Comparison of ENCODE assay signal across 13 cellular contexts in the genomic region with DNA sequence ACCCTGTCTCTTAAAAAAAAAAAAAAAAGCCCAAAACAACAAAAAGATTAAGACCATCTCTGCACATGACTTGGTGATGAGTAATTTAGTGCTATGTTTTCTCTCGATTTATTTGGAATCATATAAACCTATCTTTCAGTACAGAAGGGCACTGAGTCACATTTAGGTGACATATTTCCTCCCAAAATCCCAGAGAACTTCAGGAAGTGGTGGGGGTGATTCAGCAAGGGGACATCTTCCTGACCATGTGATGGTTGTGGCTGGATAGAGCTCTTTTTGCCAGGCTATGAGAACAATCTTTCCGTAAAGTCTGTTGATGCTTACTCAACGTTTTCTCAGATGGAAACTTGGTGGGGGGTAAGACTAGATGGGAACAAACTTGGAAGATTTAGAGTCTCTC. TPM values are rescaled to one million over a fixed set of nuclear protein-coding genes. Genes with fewer than 3 reads are reported as not detected.
A peak's percentile ranks its signal among the peaks of the same experiment; 100 is the strongest.
DNase-seq lines count a peak whose midpoint lies in the region; ATAC-seq lines count a peak whose summit lies in the region.
"Had no signal": no experiment of that assay in that cellular context is flagged by ENCODE, and none has a peak within 500 bp of the region (broad histone marks: within the 10 kb centered on the region; RNA-seq: fewer than 3 reads in every experiment).

No MANE protein-coding gene starts in this region.

- H3K9me3 Mint-ChIP-seq in natural killer cell treated with Interleukin-12 subunit alpha and Interleukin-12 subunit beta and Interleukin-15 and Interleukin-18, amount 100 ng/mL, for 72 hours, result no peaks in the 10 kb centered on the region
- H3K9me3 Mint-ChIP-seq: activated B cell treated with CpG ODN at 0.5 μM for 24 hours; activated T-helper 1 cell treated with anti-CD3 and anti-CD28 coated beads, Interleukin-12 subunit alpha, Interleukin-12 subunit beta, Interleukin-2, Interleukin-4 antibody, amounts not matched to agents 30 ng/mL and 10 ng/mL and 1 ng/mL, durations not matched to agents 14 hours and 24 hours and 36 hours had no signal

- no peaks in the 10 kb centered on the region for H3K36me3 Mint-ChIP-seq in natural killer cell treated with Interleukin-12 subunit alpha and Interleukin-12 subunit beta and Interleukin-15 and Interleukin-18, amount 100 ng/mL, for 72 hours

- ATAC-seq in natural killer cell treated with Interleukin-12 subunit alpha and Interleukin-12 subunit beta and Interleukin-15 and Interleukin-18, amount 100 ng/mL, for 72 hours, result no peak
- no peak for ATAC-seq in HG02642 (IDR thresholded peaks at IDR 0.05; ENCODE audit: poor library complexity, unreplicated experiment)

- H3K4me3 Mint-ChIP-seq in natural killer cell treated with Interleukin-12 subunit alpha and Interleukin-12 subunit beta and Interleukin-15 and Interleukin-18, amount 100 ng/mL, for 72 hours, result no peak overlapping the region
- H3K4me3 Mint-ChIP-seq: activated B cell treated with CpG ODN at 0.5 μM for 24 hours; activated T-helper 1 cell treated with anti-CD3 and anti-CD28 coated beads, Interleukin-12 subunit alpha, Interleukin-12 subunit beta, Interleukin-2, Interleukin-4 antibody, amounts not matched to agents 30 ng/mL and 10 ng/mL and 1 ng/mL, durations not matched to agents 14 hours and 24 hours and 36 hours had no signal

- H3K4me1 Mint-ChIP-seq in natural killer cell treated with Interleukin-12 subunit alpha and Interleukin-12 subunit beta and Interleukin-15 and Interleukin-18, amount 100 ng/mL, for 72 hours (ENCODE audit: low read depth in 2 of 2), result no peaks in the 10 kb centered on the region

- no peak overlapping the region for H3K27ac Mint-ChIP-seq in natural killer cell treated with Interleukin-12 subunit alpha and Interleukin-12 subunit beta and Interleukin-15 and Interleukin-18, amount 100 ng/mL, for 72 hours
- H3K27ac Mint-ChIP-seq: activated B cell treated with CpG ODN at 0.5 μM for 24 hours; activated T-helper 1 cell treated with anti-CD3 and anti-CD28 coated beads, Interleukin-12 subunit alpha, Interleukin-12 subunit beta, Interleukin-2, Interleukin-4 antibody, amounts not matched to agents 30 ng/mL and 10 ng/mL and 1 ng/mL, durations not matched to agents 14 hours and 24 hours and 36 hours had no signal

- H3K27me3 Mint-ChIP-seq in natural killer cell treated with Interleukin-12 subunit alpha and Interleukin-12 subunit beta and Interleukin-15 and Interleukin-18, amount 100 ng/mL, for 72 hours, result peaks cover 7 to 24% of the 10 kb centered on the region in 2 donors

- DNase-seq in EH (ENCODE audit: low read depth), result peak; percentile 99
- peak; percentile 41 for DNase-seq in NCI-H460 (ENCODE audit: extremely low read depth, low read depth)
- peak; percentile 34 for DNase-seq in dedifferentiated amniotic fluid mesenchymal stem cell (ENCODE audit: extremely low spot score)
- DNase-seq in non-pigmented ciliary epithelial cell (ENCODE audit: low read depth), result peak; percentile 94
- no peak for DNase-seq in midbrain (lab: John Stamatoyannopoulos, UW)
- no peak for DNase-seq in Ammon's horn (ENCODE audit: low spot score)
- DNase-seq in natural killer cell treated with Interleukin-12 subunit alpha and Interleukin-12 subunit beta and Interleukin-15 and Interleukin-18, amount 100 ng/mL, for 72 hours (ENCODE audit: low spot score), result no peak
- DNase-seq: activated B cell treated with CpG ODN at 0.5 μM for 24 hours, kidney, NCI-H1105 treated with DMSO at 0.1 percent for 48 hours, transverse colon had no signal

RNA-seq across cellular contexts. Expression of a gene that starts 50.0 kb away (rescaled TPM):
- total RNA-seq in NCI-H460 (2014; rRNA removed; shearing (Covaris generic)), result 66.2 and 75.1 TPM in 2 replicates
- polyA plus RNA-seq in NCI-H460 (2014; cell fraction: nucleus; rRNA removed), result 34.6 and 54.7 TPM in 2 replicates
- total RNA-seq in natural killer cell treated with Interleukin-12 subunit alpha and Interleukin-12 subunit beta and Interleukin-15 and Interleukin-18, amount 100 ng/mL, for 72 hours, result 10 to 100 TPM in 1 of 2 donors, 1 to 10 TPM in 1; 9.0 to 12.9 TPM

Comparison
In these comparisons a context has a peak if more than half of its experiments do, and no peak if none do; other contexts are left out.
1. DNase-seq: peak in EH (single experiment), NCI-H460 (single experiment), dedifferentiated amniotic fluid mesenchymal stem cell (single experiment) and non-pigmented ciliary epithelial cell (single experiment); none in midbrain (single experiment), Ammon's horn (single experiment) and natural killer cell treated with Interleukin-12 subunit alpha and Interleukin-12 subunit beta and Interleukin-15 and Interleukin-18, amount 100 ng/mL, for 72 hours (single experiment).